8 cellular contexts compared by ENCODE assay signal in genomic region chr4:122732329-122733026, GRCh38. TPM values are rescaled to one million over a fixed set of nuclear protein-coding genes. Genes with fewer than 3 reads are reported as not detected.
DNase-seq lines count a peak whose midpoint lies in the region; ATAC-seq, FAIRE-seq and TF ChIP-seq lines count a peak whose summit lies in the region.

Gene BBS12 (plus strand): TSS chr4:122732704. CDS start chr4:122741893, 9,189 bp downstream.

- no peaks in the 10 kb centered on the region for H3K27me3 ChIP-seq in BE2C

- TF ChIP-seq CTCF in BE2C (IDR thresholded peaks at IDR 0.05; ENCODE audit: low read depth, low read length): peak; percentile 41; the same call in 1 of the 2 replicates
- TF ChIP-seq CTCF in choroid plexus epithelial cell (conservative IDR thresholded peaks at IDR 0.05; ENCODE audit: low read depth, low read length): peak; percentile 63
- TF ChIP-seq CTCF in kidney (IDR thresholded peaks at IDR 0.05; ENCODE audit: borderline replicate concordance, extremely low read depth, insufficient read depth): peak; percentile 45

- peak within 1 kb of the TSS; percentile 93 to 96 for H3K27ac ChIP-seq in kidney (ENCODE audit: low read depth in 2 of 2, low read length in 2 of 2)

- no peaks in the 10 kb centered on the region for H3K36me3 ChIP-seq in BE2C
- H3K36me3 ChIP-seq in kidney (ENCODE audit: control insufficient read depth in 1 of 2, insufficient read depth in 2 of 2, low read length in 2 of 2): no peaks in the 10 kb centered on the region

- H3K9ac ChIP-seq in kidney (ENCODE audit: low read length in 2 of 2): peak within 1 kb of the TSS; percentile 79 to 94

- H3K4me3 ChIP-seq in BE2C (ENCODE audit: low read depth, low read length) (peak within 1 kb of the TSS; percentile 68), choroid plexus epithelial cell (ENCODE audit: low read depth, low read length) (peak within 1 kb of the TSS; percentile 89), kidney (ENCODE audit: low read length in 2 of 2) (peak within 1 kb of the TSS; percentile 92 to 93)

- FAIRE-seq in GM19239 (lab: Jason Lieb, UNC) (peak; percentile 100), kidney (lab: Jason Lieb, UNC) (peak; percentile 99)

- H3K4me1 ChIP-seq in BE2C: peaks cover 3% of the 10 kb centered on the region; the same call in 1 of the 2 replicates
- H3K4me1 ChIP-seq in kidney (ENCODE audit: control insufficient read depth in 1 of 2, insufficient read depth in 1 of 2, low read depth in 1 of 2, low read length in 2 of 2): peaks cover 2 to 3% of the 10 kb centered on the region in 2 donors

- intact Hi-C loops in kidney (cut with DNase I): no loop called here

- peak; percentile 100 for ATAC-seq in HG03442 (IDR thresholded peaks at IDR 0.05; ENCODE audit: unreplicated experiment)

- H3K9me3 ChIP-seq in BE2C (no peaks in the 10 kb centered on the region), kidney (ENCODE audit: control insufficient read depth in 1 of 2, low read length in 2 of 2) (peaks cover 0 to 6% of the 10 kb centered on the region in 2 donors)

- DNase-seq in BE2C: peak; percentile 97
- peak; percentile 79 for DNase-seq in GM19239 (ENCODE audit: insufficient read length, low spot score)
- peak; percentile 93 for DNase-seq in NCI-H510A (lab: John Stamatoyannopoulos, UW)
- DNase-seq in activated CD4-positive, alpha-beta T cell treated with anti-CD3 and anti-CD28 coated beads for 24 hours (ENCODE audit: low read depth in 2 of 2): peak; percentile 98 to 99
- DNase-seq in choroid plexus epithelial cell (ENCODE audit: low read depth): peak; percentile 100
- DNase-seq in kidney: peak; percentile 99
- DNase-seq in stimulated activated CD4-positive, alpha-beta T cell treated with anti-CD3 and anti-CD28 coated beads, Interleukin-15, amount 100 ng/mL, for 1 hour (ENCODE audit: low read depth in 1 of 2, low spot score in 1 of 2): peak; percentile 94 to 95

RNA-seq across cellular contexts. Expression of gene BBS12, which starts in this region (rescaled TPM):
- 0.22 TPM for polyA plus RNA-seq in BE2C (2012; ENCODE audit: insufficient read depth, insufficient read length, low read depth)
- total RNA-seq in kidney: 9.9 TPM
- polyA plus RNA-seq in kidney (ENCODE audit: insufficient read depth, low read depth, low replicate concordance): 8.3 TPM

Comparison
In these comparisons a context has a peak if more than half of its experiments do, and no peak if none do; other contexts are left out.
1. Peak in every context shown above with its lines: DNase-seq, ATAC-seq, H3K4me3 ChIP-seq and H3K27ac ChIP-seq.